25 cellular contexts compared by ENCODE assay signal in genomic region chr10:32130788-32131187, GRCh38.
DNase-seq lines count a peak whose midpoint lies in the region; ATAC-seq, FAIRE-seq and TF ChIP-seq lines count a peak whose summit lies in the region.
"Had no signal": no experiment of that assay in that cellular context is flagged by ENCODE, and none has a peak within 500 bp of the region (broad histone marks: within the 10 kb centered on the region; RNA-seq: fewer than 3 reads in every experiment).

No MANE protein-coding gene starts in this region.

- H3K4me1 ChIP-seq in IMR-90 (ENCODE audit: control insufficient read depth, insufficient read depth, low read length) = no peaks in the 10 kb centered on the region
- no peaks in the 10 kb centered on the region for H3K4me1 ChIP-seq in OCI-LY7 (ENCODE audit: insufficient read depth, low read length, poor library complexity, severe bottlenecking)
- H3K4me1 ChIP-seq in small intestine (ENCODE audit: control insufficient read depth in 2 of 2, insufficient read depth in 1 of 2, low read depth in 1 of 2, low read length in 1 of 2) = peaks cover 2 to 6% of the 10 kb centered on the region in 2 donors
- peaks cover 0 to 10% (median 8%) of the 10 kb centered on the region in 4 donors for H3K4me1 ChIP-seq in stomach
- H3K4me1 ChIP-seq: BLaER1 treated with 17β-estradiol and CSF1 and Interleukin-3, amounts not matched to agents 10 nM and 100 nM had no signal

- no peak overlapping the region for H2AFZ ChIP-seq in IMR-90 (replicated peaks; ENCODE audit: low read length, poor library complexity)
- H2AFZ ChIP-seq in OCI-LY7 (ENCODE audit: low read length) = peak overlapping the region; percentile 18; the same call in 1 of the 2 replicates
- H2AFZ ChIP-seq: GM23248 had no signal

- no peak for TF ChIP-seq RAD21 in IMR-90 (IDR thresholded peaks at IDR 0.05; ENCODE audit: low read length)

- TF ChIP-seq POLR2A in IMR-90 (IDR thresholded peaks at IDR 0.05; ENCODE audit: low read depth, low read length) (no peak), stomach (IDR thresholded peaks at IDR 0.05) (no peak)

- dilution Hi-C loops in IMR-90 (cut with HindIII; ENCODE audit: low sequenced_read_pairs, unreplicated experiment) = no loop called here

- no peak overlapping the region for H3K27ac ChIP-seq in IMR-90 (ENCODE audit: insufficient read depth, low read length)
- H3K27ac ChIP-seq in OCI-LY7 (ENCODE audit: low read depth, low read length, poor library complexity, severe bottlenecking) = no peak overlapping the region
- H3K27ac ChIP-seq in small intestine (ENCODE audit: low read depth in 1 of 2, low read length in 1 of 2) = peak overlapping the region in 1 of 2 donors; percentile 64
- H3K27ac ChIP-seq in stomach = no peak overlapping the region
- H3K27ac ChIP-seq: BLaER1 treated with 17β-estradiol and CSF1 and Interleukin-3, amounts not matched to agents 10 nM and 100 nM; GM23248; HL-60; KMS-11 had no signal

- intact Hi-C loops in IMR-90 (cut with micrococcal nuclease) (no loop called here), OCI-LY7 (cut with micrococcal nuclease; ENCODE audit: unreplicated experiment) (no loop called here), left colon (cut with DNase I, micrococcal nuclease) (no loop called here), stomach (cut with DNase I; ENCODE audit: low total_unique reads) (no loop called here)

- H3K56ac ChIP-seq in IMR-90 (ENCODE audit: extremely low read depth, insufficient read depth, low read length) = no peak overlapping the region

- CTCF ChIA-PET in IMR-90 (lab: Yijun Ruan, JAX) (no interaction called here), OCI-LY7 (lab: Charles Lee; ENCODE audit: unreplicated experiment) (no interaction called here)

- H3K36me3 ChIP-seq in IMR-90 (ENCODE audit: control insufficient read depth, insufficient read depth, low read length) (no peaks in the 10 kb centered on the region), OCI-LY7 (ENCODE audit: insufficient read depth, low read length) (no peaks in the 10 kb centered on the region), small intestine (ENCODE audit: control insufficient read depth in 2 of 2, insufficient read depth in 2 of 2, low read length in 2 of 2) (no peaks in the 10 kb centered on the region), stomach (no peaks in the 10 kb centered on the region)
- H3K36me3 ChIP-seq: BLaER1 treated with 17β-estradiol and CSF1 and Interleukin-3, amounts not matched to agents 10 nM and 100 nM had no signal

- in situ Hi-C loops in IMR-90 (cut with MboI; ENCODE audit: low sequenced_read_pairs) = no loop called here

- BruUV-seq in IMR-90 (replicated peaks; lab: Mats Ljungman, UMichigan) (no TSS peak), OCI-LY7 (replicated peaks; lab: Mats Ljungman, UMichigan) (no TSS peak)

- no peak overlapping the region for H2AK9ac ChIP-seq in IMR-90 (replicated peaks; ENCODE audit: low read depth, low read length, poor library complexity)

- no peak overlapping the region for H2BK20ac ChIP-seq in IMR-90 (ENCODE audit: low read depth, low read length)

- no peak overlapping the region for H3K4me2 ChIP-seq in IMR-90 (ENCODE audit: low read depth, low read length)
- H3K4me2 ChIP-seq in OCI-LY7 (ENCODE audit: low read length) = no peak overlapping the region
- H3K4me2 ChIP-seq: BLaER1 treated with 17β-estradiol and CSF1 and Interleukin-3, amounts not matched to agents 10 nM and 100 nM; KMS-11 had no signal

- no peak overlapping the region for H4K5ac ChIP-seq in IMR-90 (ENCODE audit: low read depth, low read length)

- H3K9me3 ChIP-seq in IMR-90 (ENCODE audit: control insufficient read depth, insufficient read depth, low read length) (no peaks in the 10 kb centered on the region), OCI-LY7 (ENCODE audit: low read length) (no peaks in the 10 kb centered on the region), small intestine (ENCODE audit: control insufficient read depth, low read depth) (no peaks in the 10 kb centered on the region), stomach (no peaks in the 10 kb centered on the region)

- ATAC-seq in IMR-90 (ENCODE audit: low read depth) = no peak
- peak; percentile 76 for ATAC-seq in left colon

- no peaks in the 10 kb centered on the region for H3K9me1 ChIP-seq in IMR-90 (ENCODE audit: insufficient read depth, low read length)

- no peak overlapping the region for H2BK5ac ChIP-seq in IMR-90 (ENCODE audit: low read depth, low read length, poor library complexity, severe bottlenecking)

- no peak overlapping the region for H3K4me3 ChIP-seq in IMR-90 (ENCODE audit: insufficient read depth, low read depth, low read length)
- H3K4me3 ChIP-seq in OCI-LY7 (ENCODE audit: low read depth, low read length, poor library complexity, severe bottlenecking) = no peak overlapping the region
- H3K4me3 ChIP-seq in small intestine (ENCODE audit: low read depth in 1 of 2, low read length in 2 of 2) = no peak overlapping the region
- no peak overlapping the region for H3K4me3 ChIP-seq in stomach
- H3K4me3 ChIP-seq: BLaER1 treated with 17β-estradiol and CSF1 and Interleukin-3, amounts not matched to agents 10 nM and 100 nM; GM23248 had no signal

- no peak overlapping the region for H3K23ac ChIP-seq in IMR-90 (ENCODE audit: low read depth, low read length)

- no peak overlapping the region for H3K4ac ChIP-seq in IMR-90 (ENCODE audit: low read depth, low read length)

- no peak overlapping the region for H2BK120ac ChIP-seq in IMR-90 (ENCODE audit: low read depth, low read length)

- H2AK5ac ChIP-seq in IMR-90 (ENCODE audit: low read depth, low read length) = no peak overlapping the region

- no CpG with 5 or more reads among the region's 2 CpGs for WGBS in IMR-90 (ENCODE audit: extremely low coverage in 2 of 2, insufficient read length in 1 of 2), 2 experiments
- WGBS in small intestine, 3 donors = 23 to 65% (median 47%) methylated on average over 2 of the region's 2 CpGs
- WGBS in stomach, 5 donors = 43 to 68% (median 63%) methylated on average over 2 of the region's 2 CpGs

- H4K91ac ChIP-seq in IMR-90 (ENCODE audit: insufficient read depth, low read depth, low read length) = no peak overlapping the region

- H3K79me2 ChIP-seq in OCI-LY7 (ENCODE audit: insufficient read depth, low read depth, low read length) = no peaks in the 10 kb centered on the region

- no peak overlapping the region for H4K8ac ChIP-seq in IMR-90 (ENCODE audit: low read depth in 2 of 2, low read length in 2 of 2)

- FAIRE-seq in small intestine (lab: Jason Lieb, UNC) = no peak
- FAIRE-seq: G401.6, GM12892 had no signal

- TF ChIP-seq CTCF in IMR-90 (conservative IDR thresholded peaks at IDR 0.05; ENCODE audit: low read depth, low read length) (no peak), OCI-LY7 (conservative IDR thresholded peaks at IDR 0.05; ENCODE audit: low read length) (no peak), stomach (IDR thresholded peaks at IDR 0.05) (no peak)

- H3K9ac ChIP-seq in IMR-90 (ENCODE audit: low read depth, low read length) = no peak overlapping the region
- H3K9ac ChIP-seq: BLaER1 treated with 17β-estradiol and CSF1 and Interleukin-3, amounts not matched to agents 10 nM and 100 nM; GM23248; KMS-11 had no signal

- H3K27me3 ChIP-seq in IMR-90 (ENCODE audit: control insufficient read depth, insufficient read depth, low read length) (peaks cover 2% of the 10 kb centered on the region; the same call in 1 of the 2 replicates), small intestine (ENCODE audit: control insufficient read depth in 2 of 2, insufficient read depth in 2 of 2, low read length in 2 of 2) (no peaks in the 10 kb centered on the region), stomach (no peaks in the 10 kb centered on the region)
- H3K27me3 ChIP-seq: BLaER1 treated with 17β-estradiol and CSF1 and Interleukin-3, amounts not matched to agents 10 nM and 100 nM had no signal

- H3K18ac ChIP-seq in IMR-90 (ENCODE audit: low read depth, low read length) = no peak overlapping the region

- no peaks in the 10 kb centered on the region for H3K79me1 ChIP-seq in IMR-90 (ENCODE audit: low read depth in 1 of 2, low read length in 2 of 2)

- POLR2A ChIA-PET in IMR-90 (lab: Charles Lee; ENCODE audit: unreplicated experiment) (no interaction called here), OCI-LY7 (lab: Charles Lee) (no interaction called here)

- H3K9me2 ChIP-seq in OCI-LY7 (ENCODE audit: insufficient read depth, low read length) = no peaks in the 10 kb centered on the region

- H2BK15ac ChIP-seq in IMR-90 (ENCODE audit: low read depth, low read length) = no peak overlapping the region

- TF ChIP-seq EP300 in stomach (IDR thresholded peaks at IDR 0.05) = no peak

- DNase-seq in IMR-90 (no peak), OCI-LY7 (ENCODE audit: low spot score) (no peak), left colon (no peak), small intestine (peak; percentile 51), Ammon's horn (ENCODE audit: low spot score) (no peak), nucleus accumbens (lab: John Stamatoyannopoulos, UW) (no peak), stomach (no peak)
- DNase-seq: ACHN; CD4-positive, alpha-beta memory T cell; GM23248; H9; HFFc6; MV-4-11; NCI-H1105 treated with DMSO at 0.1 percent for 48 hours; NCI-H2081; NCI-H2171; NCI-H345; NCI-H524; NCI-H82; SHP77 had no signal

- no peak overlapping the region for H3K14ac ChIP-seq in IMR-90 (replicated peaks; ENCODE audit: low read depth, low read length)

- no peaks in the 10 kb centered on the region for H4K20me1 ChIP-seq in IMR-90 (ENCODE audit: insufficient read depth, low read length)
- no peaks in the 10 kb centered on the region for H4K20me1 ChIP-seq in OCI-LY7 (ENCODE audit: insufficient read depth, low read length)
- H4K20me1 ChIP-seq: BLaER1 treated with 17β-estradiol and CSF1 and Interleukin-3, amounts not matched to agents 10 nM and 100 nM had no signal

TF ChIP-seq in IMR-90, 13 proteins besides CTCF, POLR2A, EP300 and RAD21:
- TF ChIP-seq MAFK (IDR thresholded peaks at IDR 0.05; ENCODE audit: low read depth, low read length) (peak; percentile 66), RFX5 (IDR thresholded peaks at IDR 0.05; ENCODE audit: low read depth, low read length) (no peak), BHLHE40 (IDR thresholded peaks at IDR 0.05; ENCODE audit: low read depth, low read length) (no peak), CEBPB (IDR thresholded peaks at IDR 0.05; ENCODE audit: low read depth, low read length) (no peak), NFE2L2 (IDR thresholded peaks at IDR 0.05; ENCODE audit: low read depth, low read length) (no peak)
TF ChIP-seq in IMR-90: peak in this region for 1.
